Comparison of ENCODE assay signal across 8 cellular contexts in the genomic region with DNA sequence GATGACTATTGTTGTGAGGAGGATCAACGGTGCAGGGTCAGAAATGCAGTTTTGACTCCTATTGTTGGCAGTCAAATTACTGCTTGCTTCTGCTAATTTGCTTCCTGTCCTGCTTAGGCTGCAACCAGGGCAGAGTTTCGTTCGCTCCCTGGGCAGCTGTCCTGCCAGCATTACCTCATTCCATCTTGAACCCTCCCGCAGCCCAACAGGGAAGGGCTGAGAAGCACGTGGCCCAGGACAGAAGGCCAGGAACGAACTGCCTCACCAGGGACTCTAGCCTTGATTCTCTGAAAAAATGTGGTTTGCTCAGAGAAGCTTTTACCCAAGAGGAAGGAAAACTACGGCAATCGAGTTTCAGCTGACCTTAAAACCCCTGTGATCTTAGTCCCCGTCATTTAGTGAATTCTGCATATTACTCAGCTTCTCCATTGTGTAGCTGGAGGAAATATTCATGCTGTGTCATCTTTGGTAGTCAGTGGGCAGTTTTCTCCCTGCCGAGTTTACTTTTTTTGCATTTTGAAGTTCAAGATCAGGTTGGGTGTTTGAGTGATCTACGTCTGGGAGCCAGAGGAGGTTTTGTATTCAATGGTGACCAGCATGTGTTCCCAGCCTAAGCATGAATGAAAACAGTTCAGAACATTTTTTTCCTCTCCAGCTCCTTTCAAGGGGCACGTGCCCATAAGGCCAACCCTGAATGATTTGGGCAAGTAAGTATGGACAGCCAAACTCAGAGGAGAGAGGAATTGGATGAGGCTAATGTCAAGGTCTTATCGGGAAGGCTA. TPM values are rescaled to one million over a fixed set of nuclear protein-coding genes. Genes with fewer than 3 reads are reported as not detected.
DNase-seq lines count a peak whose midpoint lies in the region; ATAC-seq and TF ChIP-seq lines count a peak whose summit lies in the region.

No MANE protein-coding gene starts in this region.

- peak overlapping the region; percentile 79 to 81 for H3K27ac Mint-ChIP-seq in activated naive CD4-positive, alpha-beta T cell treated with anti-CD3 and anti-CD28 coated beads, Interleukin-2, amount 50 U/mL, for 72 hours

- H3K27me3 ChIP-seq in heart left ventricle (no peaks in the 10 kb centered on the region), H7 (ENCODE audit: control insufficient read depth, insufficient read depth, low read length) (no peaks in the 10 kb centered on the region; the same call in 1 of the 2 replicates)

- H3K4me3 ChIP-seq in heart left ventricle (peak overlapping the region in 3 of 12 donors; percentile 7 to 20 (median 15)), H7 (ENCODE audit: insufficient read depth, low read depth, low read length) (no peak overlapping the region)

- H3K4me1 ChIP-seq in heart left ventricle = peaks cover 0 to 56% (median 28%) of the 10 kb centered on the region in 12 donors

- ATAC-seq in GM21381 (IDR thresholded peaks at IDR 0.05; ENCODE audit: unreplicated experiment) (peak; percentile 84), heart left ventricle (peak; percentile 86 to 96 (median 94)), sciatic nerve (peak; percentile 99)
- ATAC-seq in activated naive CD4-positive, alpha-beta T cell treated with anti-CD3 and anti-CD28 coated beads, Interleukin-2, amount 50 U/mL, for 72 hours = peak; percentile 91 to 97

- peak; percentile 58 for DNase-seq in GDM1 (lab: John Stamatoyannopoulos, UW)
- DNase-seq in HS-5 (ENCODE audit: low read depth) = peak; percentile 66
- peak; percentile 21 to 59 for DNase-seq in activated naive CD4-positive, alpha-beta T cell treated with anti-CD3 and anti-CD28 coated beads, Interleukin-2, amount 50 U/mL, for 72 hours (ENCODE audit: low spot score in 2 of 2)
- DNase-seq in heart left ventricle = peak; percentile 71 to 88 (median 73)
- peak; percentile 86 for DNase-seq in sciatic nerve (ENCODE audit: low spot score)
- no peak for DNase-seq in NCI-H146 treated with DMSO at 0.1 percent for 48 hours (lab: John Stamatoyannopoulos, UW; ENCODE audit: unreplicated experiment)
- no peak for DNase-seq in H7

- TF ChIP-seq POLR2A in heart left ventricle (IDR thresholded peaks at IDR 0.05) = peak in 1 of 2 donors; percentile 21

- 45 to 53% (median 48%) methylated on average over 13 of the region's 13 CpGs for WGBS in heart left ventricle, 4 donors

- H3K9me3 Mint-ChIP-seq in activated naive CD4-positive, alpha-beta T cell treated with anti-CD3 and anti-CD28 coated beads, Interleukin-2, amount 50 U/mL, for 72 hours = no peaks in the 10 kb centered on the region

- TF ChIP-seq CTCF in heart left ventricle (IDR thresholded peaks at IDR 0.05) = no peak

- H3K9me3 ChIP-seq in heart left ventricle = no peaks in the 10 kb centered on the region

- intact Hi-C loops in heart left ventricle (cut with DNase I) (no loop called here), sciatic nerve (cut with DNase I) (no loop called here)

- H3K36me3 Mint-ChIP-seq in activated naive CD4-positive, alpha-beta T cell treated with anti-CD3 and anti-CD28 coated beads, Interleukin-2, amount 50 U/mL, for 72 hours = peaks cover 0 to 6% of the 10 kb centered on the region in 2 donors

- peak overlapping the region in 11 of 12 donors; percentile 45 to 93 (median 67) for H3K27ac ChIP-seq in heart left ventricle

- H3K36me3 ChIP-seq in heart left ventricle (no peaks in the 10 kb centered on the region), H7 (replicated peaks; ENCODE audit: control insufficient read depth, insufficient read depth, low read length) (no peaks in the 10 kb centered on the region)

RNA-seq across cellular contexts. Expression of gene TLNRD1, which starts 23.0 kb away (rescaled TPM):
- 10 to 100 TPM in 1 of 2 donors, 1 to 10 TPM in 1; 9.4 to 15.7 TPM for total RNA-seq in activated naive CD4-positive, alpha-beta T cell treated with anti-CD3 and anti-CD28 coated beads, Interleukin-2, amount 50 U/mL, for 72 hours
- 10 to 100 TPM in 4 of 9 donors, 1 to 10 TPM in 5; 5.3 to 30.8 (median 8.0) TPM for total RNA-seq in heart left ventricle
- polyA plus RNA-seq in heart left ventricle = 1 to 10 TPM; 3.2 to 7.2 TPM
- total RNA-seq in sciatic nerve = 14.0 TPM
- 34.5 and 38.4 TPM in 2 replicates for total RNA-seq in H7 (2014; rRNA removed; shearing (Covaris generic))

RNA-seq across cellular contexts. Expression of gene MESD, which starts 34.1 kb away (rescaled TPM):
- total RNA-seq in activated naive CD4-positive, alpha-beta T cell treated with anti-CD3 and anti-CD28 coated beads, Interleukin-2, amount 50 U/mL, for 72 hours = 10 to 100 TPM; 15.8 to 21.8 TPM
- 10 to 100 TPM; 11.2 to 19.8 (median 14.8) TPM for total RNA-seq in heart left ventricle
- polyA plus RNA-seq in heart left ventricle = 10 to 100 TPM; 11.5 to 18.3 TPM
- 35.3 TPM for total RNA-seq in sciatic nerve
- total RNA-seq in H7 (2014; rRNA removed; shearing (Covaris generic)) = 16.8 and 24.0 TPM in 2 replicates

Comparison
In these comparisons a context has a peak if more than half of its experiments do, and no peak if none do; other contexts are left out.
1. DNase-seq: peak in GDM1 (single experiment), HS-5 (single experiment), activated naive CD4-positive, alpha-beta T cell treated with anti-CD3 and anti-CD28 coated beads, Interleukin-2, amount 50 U/mL, for 72 hours (2 of 2), heart left ventricle (5 of 5) and sciatic nerve (single experiment); none in NCI-H146 treated with DMSO at 0.1 percent for 48 hours (single experiment) and H7 (single experiment).
2. Peak in every context shown above with its lines, with median percentiles within 50 percentile points of each other: ATAC-seq.